19 cellular contexts compared by ENCODE assay signal in genomic region chr20:4074877-4075455, GRCh38. TPM values are rescaled to one million over a fixed set of nuclear protein-coding genes. Genes with fewer than 3 reads are reported as not detected.
A peak's percentile ranks its signal among the peaks of the same experiment; 100 is the strongest.
DNase-seq lines count a peak whose midpoint lies in the region; ATAC-seq, FAIRE-seq and TF ChIP-seq lines count a peak whose summit lies in the region.
"Had no signal": no experiment of that assay in that cellular context is flagged by ENCODE, and none has a peak within 500 bp of the region (broad histone marks: within the 10 kb centered on the region; RNA-seq: fewer than 3 reads in every experiment).

No MANE protein-coding gene starts in this region.

- ATAC-seq in Right ventricle myocardium superior (ENCODE audit: poor library complexity): no peak
- ATAC-seq in HG02678 (IDR thresholded peaks at IDR 0.05; ENCODE audit: unreplicated experiment): no peak
- ATAC-seq in HG03097 (IDR thresholded peaks at IDR 0.05; ENCODE audit: low FRiP score, unreplicated experiment): no peak
- ATAC-seq: CD8-positive, alpha-beta T cell; effector memory CD8-positive, alpha-beta T cell had no signal

- H3K36me3 ChIP-seq in right atrium auricular region: no peaks in the 10 kb centered on the region
- H3K36me3 ChIP-seq in H1 (ENCODE audit: control insufficient read depth in 2 of 4, insufficient read depth in 4 of 4, low read length in 3 of 4): no peaks in the 10 kb centered on the region

- no peak overlapping the region; the same call in 1 of the 2 replicates for H2BK5ac ChIP-seq in H1 (ENCODE audit: low read depth, low read length)

- TF ChIP-seq EP300 in H1 (IDR thresholded peaks at IDR 0.05; ENCODE audit: borderline replicate concordance in 1 of 2, low read depth in 2 of 2, low read length in 2 of 2): no peak

- TF ChIP-seq POLR2A in H1 (IDR thresholded peaks at IDR 0.05; ENCODE audit: control extremely low read depth in 1 of 2, low read depth in 2 of 2, low read length in 2 of 2): no peak

- H3K4me3 ChIP-seq in right atrium auricular region (no peak overlapping the region), H1 (ENCODE audit: extremely low read depth in 1 of 4, insufficient read depth in 2 of 4, low read depth in 3 of 4, low read length in 4 of 4) (no peak overlapping the region)

- no peak overlapping the region for H4K8ac ChIP-seq in H1 (ENCODE audit: extremely low read depth, insufficient read depth, low read length)

- H3K9me3 ChIP-seq in right atrium auricular region (no peaks in the 10 kb centered on the region), H1 (ENCODE audit: insufficient read depth in 2 of 2, low read depth in 1 of 2, low read length in 1 of 2) (no peaks in the 10 kb centered on the region)

- TF ChIP-seq CTCF in right atrium auricular region (IDR thresholded peaks at IDR 0.05) (no peak), H1 (IDR thresholded peaks at IDR 0.05; ENCODE audit: control extremely low read depth in 1 of 3, insufficient read depth in 1 of 3, low read depth in 1 of 3, low read length in 3 of 3) (no peak)

- no peak overlapping the region for H3K23ac ChIP-seq in H1 (ENCODE audit: insufficient read length)

- no peak overlapping the region for H3K4ac ChIP-seq in H1 (replicated peaks; ENCODE audit: insufficient read length, low read depth, low read length)

- H2AK5ac ChIP-seq in H1 (ENCODE audit: low read depth, low read length): no peak overlapping the region

- H2BK20ac ChIP-seq in H1 (ENCODE audit: low read length): 0 out of 2 replicates have a peak overlapping the region, but pooled peaks have one; percentile 72

- DNase-seq in right atrium auricular region (ENCODE audit: low spot score): peak; percentile 23
- DNase-seq in Right ventricle myocardium superior: no peak
- DNase-seq in NOMO-1 treated with dmso at 0.1 percent for 144 hours (lab: John Stamatoyannopoulos, UW; ENCODE audit: unreplicated experiment): peak; percentile 43
- peak in 1 of 2 experiments; percentile 30 for DNase-seq in H1 (ENCODE audit: low read depth in 1 of 2, low spot score in 2 of 2)
- DNase-seq in KG1 (lab: John Stamatoyannopoulos, UW): no peak
- DNase-seq in NCI-H748 (lab: John Stamatoyannopoulos, UW; ENCODE audit: unreplicated experiment): no peak
- DNase-seq: ACHN; activated CD4-positive, CD25-positive, alpha-beta regulatory T cell; activated effector memory CD4-positive, alpha-beta T cell treated with Interleukin-2 at 50 U/mL for 16 hours; effector memory CD8-positive, alpha-beta T cell; HCEC 1CT; MM.1S; NCI-H774; stimulated activated naive CD4-positive, alpha-beta T cell treated with Interleukin-2 at 50 U/mL for 16 hours had no signal

- POLR2A ChIA-PET in H1 (lab: Charles Lee; ENCODE audit: partially characterized antibody): interaction anchor here (1.1 to 8.0 kb wide), 2 partner anchors 147 to 220 kb away, joined by 3 to 57 read pairs; no protein-coding TSS in a partner anchor

- no peak overlapping the region for H4K91ac ChIP-seq in H1 (replicated peaks; ENCODE audit: insufficient read length, low read length)

- no peaks in the 10 kb centered on the region for H3K23me2 ChIP-seq in H1 (ENCODE audit: low read depth, low read length)

- H3K18ac ChIP-seq in H1 (ENCODE audit: extremely low read depth, low read length): no peak overlapping the region

- H2BK12ac ChIP-seq in H1 (ENCODE audit: low read depth, low read length): no peak overlapping the region

- no peak overlapping the region for H2BK15ac ChIP-seq in H1 (ENCODE audit: low read length)

- no peak for FAIRE-seq in H1 (lab: Jason Lieb, UNC)
- FAIRE-seq: GM19239, islet of Langerhans had no signal

- H4K20me1 ChIP-seq in H1 (replicated peaks in 1 of 2; ENCODE audit: control insufficient read depth in 1 of 2, insufficient read depth in 2 of 2, low read length in 2 of 2): no peaks in the 10 kb centered on the region

- no peak overlapping the region for H3K9ac ChIP-seq in H1 (replicated peaks in 1 of 4; ENCODE audit: extremely low read depth in 1 of 4, low read depth in 3 of 4, low read length in 3 of 4)

- no peak overlapping the region for H2BK120ac ChIP-seq in H1 (replicated peaks; ENCODE audit: low read depth, low read length)

- no peak overlapping the region for H4K5ac ChIP-seq in H1 (ENCODE audit: insufficient read length, low read depth, low read length)

- no peak overlapping the region for H3K56ac ChIP-seq in H1 (replicated peaks; ENCODE audit: insufficient read length, low read depth, low read length)

- no peaks in the 10 kb centered on the region for H3K79me2 ChIP-seq in H1 (ENCODE audit: control insufficient read depth in 1 of 2, insufficient read depth in 2 of 2, low read length in 2 of 2)

- H3K4me2 ChIP-seq in H1 (ENCODE audit: insufficient read depth in 1 of 2, low read depth in 2 of 2, low read length in 2 of 2): no peak overlapping the region

- no peak overlapping the region for H2AFZ ChIP-seq in H1 (ENCODE audit: low read length)

- CTCF ChIA-PET in H1 (lab: Charles Lee; ENCODE audit: partially characterized antibody): interaction anchor here (1.0 to 2.2 kb wide), 5 partner anchors 18 to 257 kb away, joined by 3 to 6 read pairs (median 3); no protein-coding TSS in a partner anchor

- H3K14ac ChIP-seq in H1 (ENCODE audit: insufficient read length): no peak overlapping the region

- intact Hi-C loops in Right ventricle myocardium superior (cut with DNase I): loop anchor here (10.0 kb wide), 1 partner anchor 400 kb away; no protein-coding TSS in a partner anchor

- H3K79me1 ChIP-seq in H1 (ENCODE audit: low read depth, low read length): no peaks in the 10 kb centered on the region

- no peak; a peak in 1 of 4 replicates for TF ChIP-seq RAD21 in H1 (IDR thresholded peaks at IDR 0.05 in 1 of 2, conservative IDR thresholded peaks at IDR 0.05 in 1 of 2; ENCODE audit: low read depth in 2 of 2, low read length in 2 of 2)

- H3K4me1 ChIP-seq in right atrium auricular region (no peaks in the 10 kb centered on the region), H1 (replicated peaks in 1 of 4; ENCODE audit: control insufficient read depth in 3 of 4, insufficient read depth in 4 of 4, low read length in 3 of 4) (peaks cover 0 to 3% (median 0%) of the 10 kb centered on the region in 4 experiments; a peak in 1 of 7 replicates)

- H3K27ac ChIP-seq in right atrium auricular region: no peak overlapping the region
- no peak overlapping the region for H3K27ac ChIP-seq in H1 (ENCODE audit: low read depth, low read length)

- H3K27me3 ChIP-seq in right atrium auricular region: no peaks in the 10 kb centered on the region
- no peaks in the 10 kb centered on the region for H3K27me3 ChIP-seq in H1 (replicated peaks in 1 of 4; ENCODE audit: control insufficient read depth in 3 of 4, extremely low read depth in 1 of 4, insufficient read depth in 3 of 4, low read length in 3 of 4)

- WGBS in H1 (ENCODE audit: extremely low coverage in 1 of 2, insufficient coverage in 1 of 2, insufficient read length in 1 of 2, insufficient replicate concordance in 2 of 2, low coverage in 1 of 2, low lambda C conversion rate in 2 of 2, missing lambda C conversion rate in 1 of 2), 2 experiments: 88% methylated on average over 7 of the region's 7 CpGs; no CpG with 5 or more reads in 1 of the 2 experiments

TF ChIP-seq in H1, 55 proteins besides CTCF, POLR2A, EP300 and RAD21:
- TF ChIP-seq BACH1 (IDR thresholded peaks at IDR 0.05; ENCODE audit: low read length) (no peak), TAF7 (optimal IDR thresholded peaks at IDR 0.05; ENCODE audit: borderline replicate concordance, low read depth, low read length) (no peak), RBBP5 (IDR thresholded peaks at IDR 0.05; ENCODE audit: borderline replicate concordance, low read depth, low read length) (no peak), EZH2 (IDR thresholded peaks at IDR 0.05; ENCODE audit: low read depth, low read length, severe bottlenecking) (no peak), RFX5 (IDR thresholded peaks at IDR 0.05; ENCODE audit: borderline replicate concordance, low read depth, low read length) (no peak), KDM5A (IDR thresholded peaks at IDR 0.05; ENCODE audit: low read length) (no peak), MAFK (IDR thresholded peaks at IDR 0.05; ENCODE audit: low read depth, low read length) (no peak), ASH2L (IDR thresholded peaks at IDR 0.05; ENCODE audit: low read length) (no peak), ATF2 (IDR thresholded peaks at IDR 0.05; ENCODE audit: low read length) (no peak), JUND (IDR thresholded peaks at IDR 0.05; ENCODE audit: low read length) (no peak), FOSL1 (IDR thresholded peaks at IDR 0.05; ENCODE audit: insufficient read depth, low read depth, low read length) (no peak)

RNA-seq across cellular contexts. Expression of gene RNF24, which starts 59.6 kb away (rescaled TPM):
- 10 to 100 TPM in 1 of 2 donors, 1 to 10 TPM in 1; 6.5 to 14.9 TPM for total RNA-seq in right atrium auricular region
- total RNA-seq in Right ventricle myocardium superior: 4.8 TPM
- 12.1 and 12.6 TPM in 2 replicates for total RNA-seq in H1 (2021; fragmentation: NEBNext Ultra II Directional; extraction: Animal tissue kit (Norgen Biotek cat#: 25700))
- polyA plus RNA-seq in H1 (2011; rRNA removed): 6.8 and 7.0 TPM in 2 replicates
- polyA plus RNA-seq in H1 (2011; cell fraction: cytosol; rRNA removed): 5.0 TPM
- polyA plus RNA-seq in H1 (2011; cell fraction: nucleus; rRNA removed): 5.5 TPM
- 7.2 to 8.6 TPM (median 7.7 TPM) in 4 replicates for polyA plus RNA-seq in H1 (2012, experiment 1 of 2)
- 6.3 TPM for polyA plus RNA-seq in H1 (2012, experiment 2 of 2)
- polyA plus RNA-seq in H1 (2013, experiment 1 of 2): 9.3 TPM
- 11.6 TPM for polyA plus RNA-seq in H1 (2013, experiment 2 of 2)
- 6.6 and 7.3 TPM in 2 replicates for polyA minus RNA-seq in H1 (2011; rRNA and poly(A)+ RNA removed)
- 6.5 TPM for polyA minus RNA-seq in H1 (2011; cell fraction: cytosol; rRNA and poly(A)+ RNA removed)
- 4.8 TPM for polyA minus RNA-seq in H1 (2011; cell fraction: nucleus; rRNA and poly(A)+ RNA removed)

Comparison
In these comparisons a context has a peak if more than half of its experiments do, and no peak if none do; other contexts are left out.
1. DNase-seq: peak in right atrium auricular region (single experiment) and NOMO-1 treated with dmso at 0.1 percent for 144 hours (single experiment); none in Right ventricle myocardium superior (single experiment), KG1 (single experiment) and NCI-H748 (single experiment).